ENCODE assay signal across 2 cellular contexts in the genomic region with DNA sequence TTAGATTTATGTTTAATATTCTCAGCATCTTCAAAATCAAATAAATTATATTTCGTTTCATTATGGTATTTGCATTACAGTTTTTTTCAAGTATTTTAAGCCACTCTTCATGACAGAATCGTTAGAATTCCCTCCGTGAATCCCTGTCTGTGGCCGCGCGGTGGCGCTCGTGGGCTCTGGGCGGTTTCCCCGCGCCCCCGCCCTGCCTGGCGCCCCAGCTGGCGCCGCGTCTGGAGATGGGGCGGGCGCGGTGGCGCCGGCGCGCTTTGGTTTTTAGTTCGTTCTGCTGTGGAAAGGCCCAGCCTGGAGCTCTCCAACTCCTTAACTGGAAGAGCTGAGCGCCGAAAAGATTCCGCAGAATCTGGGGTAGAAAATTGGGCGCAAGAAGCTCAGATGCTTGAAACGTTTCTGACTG.
TF ChIP-seq lines count a peak whose summit lies in the region.

No MANE protein-coding gene starts in this region.

TF ChIP-seq in liver, 16 proteins besides CTCF, POLR2A, EP300 and RAD21:
- TF ChIP-seq, protein P1, sequence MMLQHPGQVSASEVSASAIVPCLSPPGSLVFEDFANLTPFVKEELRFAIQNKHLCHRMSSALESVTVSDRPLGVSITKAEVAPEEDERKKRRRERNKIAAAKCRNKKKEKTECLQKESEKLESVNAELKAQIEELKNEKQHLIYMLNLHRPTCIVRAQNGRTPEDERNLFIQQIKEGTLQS (IDR thresholded peaks at IDR 0.05): no peak
- TF ChIP-seq FOXA1 (IDR thresholded peaks at IDR 0.05): no peak
- TF ChIP-seq TAF1 (conservative IDR thresholded peaks at IDR 0.05): no peak
- TF ChIP-seq, protein P2, sequence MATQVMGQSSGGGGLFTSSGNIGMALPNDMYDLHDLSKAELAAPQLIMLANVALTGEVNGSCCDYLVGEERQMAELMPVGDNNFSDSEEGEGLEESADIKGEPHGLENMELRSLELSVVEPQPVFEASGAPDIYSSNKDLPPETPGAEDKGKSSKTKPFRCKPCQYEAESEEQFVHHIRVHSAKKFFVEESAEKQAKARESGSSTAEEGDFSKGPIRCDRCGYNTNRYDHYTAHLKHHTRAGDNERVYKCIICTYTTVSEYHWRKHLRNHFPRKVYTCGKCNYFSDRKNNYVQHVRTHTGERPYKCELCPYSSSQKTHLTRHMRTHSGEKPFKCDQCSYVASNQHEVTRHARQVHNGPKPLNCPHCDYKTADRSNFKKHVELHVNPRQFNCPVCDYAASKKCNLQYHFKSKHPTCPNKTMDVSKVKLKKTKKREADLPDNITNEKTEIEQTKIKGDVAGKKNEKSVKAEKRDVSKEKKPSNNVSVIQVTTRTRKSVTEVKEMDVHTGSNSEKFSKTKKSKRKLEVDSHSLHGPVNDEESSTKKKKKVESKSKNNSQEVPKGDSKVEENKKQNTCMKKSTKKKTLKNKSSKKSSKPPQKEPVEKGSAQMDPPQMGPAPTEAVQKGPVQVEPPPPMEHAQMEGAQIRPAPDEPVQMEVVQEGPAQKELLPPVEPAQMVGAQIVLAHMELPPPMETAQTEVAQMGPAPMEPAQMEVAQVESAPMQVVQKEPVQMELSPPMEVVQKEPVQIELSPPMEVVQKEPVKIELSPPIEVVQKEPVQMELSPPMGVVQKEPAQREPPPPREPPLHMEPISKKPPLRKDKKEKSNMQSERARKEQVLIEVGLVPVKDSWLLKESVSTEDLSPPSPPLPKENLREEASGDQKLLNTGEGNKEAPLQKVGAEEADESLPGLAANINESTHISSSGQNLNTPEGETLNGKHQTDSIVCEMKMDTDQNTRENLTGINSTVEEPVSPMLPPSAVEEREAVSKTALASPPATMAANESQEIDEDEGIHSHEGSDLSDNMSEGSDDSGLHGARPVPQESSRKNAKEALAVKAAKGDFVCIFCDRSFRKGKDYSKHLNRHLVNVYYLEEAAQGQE (IDR thresholded peaks at IDR 0.05): no peak
- TF ChIP-seq, protein P3, sequence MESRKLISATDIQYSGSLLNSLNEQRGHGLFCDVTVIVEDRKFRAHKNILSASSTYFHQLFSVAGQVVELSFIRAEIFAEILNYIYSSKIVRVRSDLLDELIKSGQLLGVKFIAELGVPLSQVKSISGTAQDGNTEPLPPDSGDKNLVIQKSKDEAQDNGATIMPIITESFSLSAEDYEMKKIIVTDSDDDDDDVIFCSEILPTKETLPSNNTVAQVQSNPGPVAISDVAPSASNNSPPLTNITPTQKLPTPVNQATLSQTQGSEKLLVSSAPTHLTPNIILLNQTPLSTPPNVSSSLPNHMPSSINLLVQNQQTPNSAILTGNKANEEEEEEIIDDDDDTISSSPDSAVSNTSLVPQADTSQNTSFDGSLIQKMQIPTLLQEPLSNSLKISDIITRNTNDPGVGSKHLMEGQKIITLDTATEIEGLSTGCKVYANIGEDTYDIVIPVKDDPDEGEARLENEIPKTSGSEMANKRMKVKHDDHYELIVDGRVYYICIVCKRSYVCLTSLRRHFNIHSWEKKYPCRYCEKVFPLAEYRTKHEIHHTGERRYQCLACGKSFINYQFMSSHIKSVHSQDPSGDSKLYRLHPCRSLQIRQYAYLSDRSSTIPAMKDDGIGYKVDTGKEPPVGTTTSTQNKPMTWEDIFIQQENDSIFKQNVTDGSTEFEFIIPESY (IDR thresholded peaks at IDR 0.05): no peak
- TF ChIP-seq JUND (IDR thresholded peaks at IDR 0.05): no peak

TF ChIP-seq in HepG2, 621 proteins besides CTCF, POLR2A, EP300 and RAD21:
- TF ChIP-seq, protein P4, sequence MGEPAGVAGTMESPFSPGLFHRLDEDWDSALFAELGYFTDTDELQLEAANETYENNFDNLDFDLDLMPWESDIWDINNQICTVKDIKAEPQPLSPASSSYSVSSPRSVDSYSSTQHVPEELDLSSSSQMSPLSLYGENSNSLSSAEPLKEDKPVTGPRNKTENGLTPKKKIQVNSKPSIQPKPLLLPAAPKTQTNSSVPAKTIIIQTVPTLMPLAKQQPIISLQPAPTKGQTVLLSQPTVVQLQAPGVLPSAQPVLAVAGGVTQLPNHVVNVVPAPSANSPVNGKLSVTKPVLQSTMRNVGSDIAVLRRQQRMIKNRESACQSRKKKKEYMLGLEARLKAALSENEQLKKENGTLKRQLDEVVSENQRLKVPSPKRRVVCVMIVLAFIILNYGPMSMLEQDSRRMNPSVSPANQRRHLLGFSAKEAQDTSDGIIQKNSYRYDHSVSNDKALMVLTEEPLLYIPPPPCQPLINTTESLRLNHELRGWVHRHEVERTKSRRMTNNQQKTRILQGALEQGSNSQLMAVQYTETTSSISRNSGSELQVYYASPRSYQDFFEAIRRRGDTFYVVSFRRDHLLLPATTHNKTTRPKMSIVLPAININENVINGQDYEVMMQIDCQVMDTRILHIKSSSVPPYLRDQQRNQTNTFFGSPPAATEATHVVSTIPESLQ (CRISPR knock-in tag; conservative IDR thresholded peaks at IDR 0.05): no peak
- no peak for TF ChIP-seq RCOR2 (CRISPR knock-in tag; IDR thresholded peaks at IDR 0.05)
- TF ChIP-seq, protein P5, sequence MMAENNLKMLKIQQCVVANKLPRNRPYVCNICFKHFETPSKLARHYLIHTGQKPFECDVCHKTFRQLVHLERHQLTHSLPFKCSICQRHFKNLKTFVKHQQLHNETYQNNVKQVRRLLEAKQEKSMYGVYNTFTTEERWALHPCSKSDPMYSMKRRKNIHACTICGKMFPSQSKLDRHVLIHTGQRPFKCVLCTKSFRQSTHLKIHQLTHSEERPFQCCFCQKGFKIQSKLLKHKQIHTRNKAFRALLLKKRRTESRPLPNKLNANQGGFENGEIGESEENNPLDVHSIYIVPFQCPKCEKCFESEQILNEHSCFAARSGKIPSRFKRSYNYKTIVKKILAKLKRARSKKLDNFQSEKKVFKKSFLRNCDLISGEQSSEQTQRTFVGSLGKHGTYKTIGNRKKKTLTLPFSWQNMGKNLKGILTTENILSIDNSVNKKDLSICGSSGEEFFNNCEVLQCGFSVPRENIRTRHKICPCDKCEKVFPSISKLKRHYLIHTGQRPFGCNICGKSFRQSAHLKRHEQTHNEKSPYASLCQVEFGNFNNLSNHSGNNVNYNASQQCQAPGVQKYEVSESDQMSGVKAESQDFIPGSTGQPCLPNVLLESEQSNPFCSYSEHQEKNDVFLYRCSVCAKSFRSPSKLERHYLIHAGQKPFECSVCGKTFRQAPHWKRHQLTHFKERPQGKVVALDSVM (CRISPR knock-in tag; IDR thresholded peaks at IDR 0.05): no peak
- TF ChIP-seq, protein P6, sequence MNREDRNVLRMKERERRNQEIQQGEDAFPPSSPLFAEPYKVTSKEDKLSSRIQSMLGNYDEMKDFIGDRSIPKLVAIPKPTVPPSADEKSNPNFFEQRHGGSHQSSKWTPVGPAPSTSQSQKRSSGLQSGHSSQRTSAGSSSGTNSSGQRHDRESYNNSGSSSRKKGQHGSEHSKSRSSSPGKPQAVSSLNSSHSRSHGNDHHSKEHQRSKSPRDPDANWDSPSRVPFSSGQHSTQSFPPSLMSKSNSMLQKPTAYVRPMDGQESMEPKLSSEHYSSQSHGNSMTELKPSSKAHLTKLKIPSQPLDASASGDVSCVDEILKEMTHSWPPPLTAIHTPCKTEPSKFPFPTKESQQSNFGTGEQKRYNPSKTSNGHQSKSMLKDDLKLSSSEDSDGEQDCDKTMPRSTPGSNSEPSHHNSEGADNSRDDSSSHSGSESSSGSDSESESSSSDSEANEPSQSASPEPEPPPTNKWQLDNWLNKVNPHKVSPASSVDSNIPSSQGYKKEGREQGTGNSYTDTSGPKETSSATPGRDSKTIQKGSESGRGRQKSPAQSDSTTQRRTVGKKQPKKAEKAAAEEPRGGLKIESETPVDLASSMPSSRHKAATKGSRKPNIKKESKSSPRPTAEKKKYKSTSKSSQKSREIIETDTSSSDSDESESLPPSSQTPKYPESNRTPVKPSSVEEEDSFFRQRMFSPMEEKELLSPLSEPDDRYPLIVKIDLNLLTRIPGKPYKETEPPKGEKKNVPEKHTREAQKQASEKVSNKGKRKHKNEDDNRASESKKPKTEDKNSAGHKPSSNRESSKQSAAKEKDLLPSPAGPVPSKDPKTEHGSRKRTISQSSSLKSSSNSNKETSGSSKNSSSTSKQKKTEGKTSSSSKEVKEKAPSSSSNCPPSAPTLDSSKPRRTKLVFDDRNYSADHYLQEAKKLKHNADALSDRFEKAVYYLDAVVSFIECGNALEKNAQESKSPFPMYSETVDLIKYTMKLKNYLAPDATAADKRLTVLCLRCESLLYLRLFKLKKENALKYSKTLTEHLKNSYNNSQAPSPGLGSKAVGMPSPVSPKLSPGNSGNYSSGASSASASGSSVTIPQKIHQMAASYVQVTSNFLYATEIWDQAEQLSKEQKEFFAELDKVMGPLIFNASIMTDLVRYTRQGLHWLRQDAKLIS (CRISPR knock-in tag; IDR thresholded peaks at IDR 0.05): no peak
